8 cellular contexts compared by ENCODE assay signal in genomic region chr1:1157426-1157913, GRCh38. TPM values are rescaled to one million over a fixed set of nuclear protein-coding genes. Genes with fewer than 3 reads are reported as not detected.
DNase-seq lines count a peak whose midpoint lies in the region; ATAC-seq, FAIRE-seq and TF ChIP-seq lines count a peak whose summit lies in the region.

No MANE protein-coding gene starts in this region.

- WGBS in prostate gland = 0% methylated on average over 12 of the region's 29 CpGs

- no peak for FAIRE-seq in RCC 7860 (lab: Jason Lieb, UNC)

- intact Hi-C loops in left ventricle myocardium superior (cut with micrococcal nuclease) (no loop called here), prostate gland (cut with DNase I) (no loop called here)

- TF ChIP-seq CTCF in GM12875 (IDR thresholded peaks at IDR 0.05; ENCODE audit: borderline replicate concordance, insufficient read depth, low read depth, low read length) (no peak), prostate gland (IDR thresholded peaks at IDR 0.05) (peak in 1 of 4 experiments; percentile 32)

- no peaks in the 10 kb centered on the region for H3K27me3 ChIP-seq in prostate gland (replicated peaks; ENCODE audit: insufficient read depth)

- H3K4me3 ChIP-seq in GM12875 (ENCODE audit: low read depth, low read length) = peak overlapping the region; percentile 50
- peak overlapping the region; percentile 44 to 56 for H3K4me3 ChIP-seq in prostate gland

- peak; percentile 95 for ATAC-seq in left ventricle myocardium superior
- no peak for ATAC-seq in HG03469 (IDR thresholded peaks at IDR 0.05; ENCODE audit: unreplicated experiment)

- peaks cover 10% of the 10 kb centered on the region for H3K4me1 ChIP-seq in prostate gland (replicated peaks)

- no peaks in the 10 kb centered on the region for H3K9me3 ChIP-seq in prostate gland

- H3K27ac ChIP-seq in angular gyrus (ENCODE audit: low read depth, low read length) = peak overlapping the region; percentile 98
- H3K27ac ChIP-seq in prostate gland = peak overlapping the region; percentile 95 to 99

- DNase-seq in HPDE6-E6E7 (ENCODE audit: extremely low spot score) = peak; percentile 95
- DNase-seq in T-helper 1 cell = peak; percentile 41 to 70 (median 44)
- DNase-seq in left ventricle myocardium superior = peak; percentile 93
- DNase-seq in prostate gland (ENCODE audit: low spot score) = peak; percentile 90
- DNase-seq in RCC 7860 (ENCODE audit: low spot score) = no peak

- H3K36me3 ChIP-seq in prostate gland = no peaks in the 10 kb centered on the region

- peak; percentile 93 for TF ChIP-seq POLR2A in prostate gland (IDR thresholded peaks at IDR 0.05)

RNA-seq across cellular contexts. Expression of gene TTLL10, which starts 16.2 kb away (rescaled TPM):
- total RNA-seq in left ventricle myocardium superior (not detected), prostate gland (1 to 10 TPM in 1 of 2 donors, under 1 TPM in 1; 0.77 to 7.3 TPM)

RNA-seq across cellular contexts. Expression of gene C1orf159, which starts 41.6 kb away (rescaled TPM):
- total RNA-seq in left ventricle myocardium superior = 4.0 TPM
- 10 to 100 TPM; 20.0 to 26.4 TPM for total RNA-seq in prostate gland

RNA-seq across cellular contexts. Expression of gene TNFRSF18, which starts 48.9 kb away (rescaled TPM):
- total RNA-seq in left ventricle myocardium superior = 0.32 TPM
- total RNA-seq in prostate gland = 1 to 10 TPM; 3.1 to 3.5 TPM

RNA-seq across cellular contexts. Expression of gene TNFRSF4, which starts 56.5 kb away (rescaled TPM):
- total RNA-seq in left ventricle myocardium superior (2.3 TPM), prostate gland (1 to 10 TPM in 1 of 2 donors, under 1 TPM in 1; 0.50 to 3.0 TPM)
